ENCODE assay signal across 14 cellular contexts in genomic region chr11:134119094-134119493, GRCh38. TPM values are rescaled to one million over a fixed set of nuclear protein-coding genes. Genes with fewer than 3 reads are reported as not detected.
DNase-seq lines count a peak whose midpoint lies in the region; ATAC-seq and TF ChIP-seq lines count a peak whose summit lies in the region.
"Had no signal": no experiment of that assay in that cellular context is flagged by ENCODE, and none has a peak within 500 bp of the region (broad histone marks: within the 10 kb centered on the region; RNA-seq: fewer than 3 reads in every experiment).

No MANE protein-coding gene starts in this region.

- no peak for DNase-seq in natural killer cell treated with Interleukin-12 subunit alpha and Interleukin-12 subunit beta and Interleukin-15 and Interleukin-18, amount 100 ng/mL, for 72 hours (ENCODE audit: low spot score)
- DNase-seq in natural killer cell (no peak), dermis blood vessel endothelial cell (peak; percentile 43), vagina (ENCODE audit: extremely low spot score in 2 of 2) (no peak), immature natural killer cell (no peak), Karpas-422 (no peak), NCI-H146 treated with DMSO at 0.1 percent for 48 hours (lab: John Stamatoyannopoulos, UW; ENCODE audit: unreplicated experiment) (no peak)
- DNase-seq: activated CD4-positive, CD25-positive, alpha-beta regulatory T cell; activated T-cell treated with anti-CD3 and anti-CD28 coated beads, Interleukin-2, amount 50 U/mL, for 72 hours; naive thymus-derived CD8-positive, alpha-beta T cell; NCI-H1092; NCI-H524; SHP77 treated with DMSO at 0.1 percent for 48 hours had no signal

- H2AFZ ChIP-seq in Karpas-422 (ENCODE audit: low read length), result no peak overlapping the region

- no peaks in the 10 kb centered on the region for H3K9me2 ChIP-seq in Karpas-422 (replicated peaks; ENCODE audit: insufficient read depth, low read length)

- TF ChIP-seq CTCF in natural killer cell (IDR thresholded peaks at IDR 0.05), result no peak
- no peak for TF ChIP-seq CTCF in vagina (IDR thresholded peaks at IDR 0.05)

- peak; percentile 32 to 82 for ATAC-seq in natural killer cell treated with Interleukin-12 subunit alpha and Interleukin-12 subunit beta and Interleukin-15 and Interleukin-18, amount 100 ng/mL, for 72 hours
- no peak for ATAC-seq in natural killer cell
- ATAC-seq: naive thymus-derived CD8-positive, alpha-beta T cell had no signal

- H3K27me3 ChIP-seq in muscle layer of duodenum (ENCODE audit: low read depth, low read length), result peaks cover 3% of the 10 kb centered on the region
- H3K27me3 ChIP-seq in vagina, result no peaks in the 10 kb centered on the region
- no peaks in the 10 kb centered on the region for H3K27me3 ChIP-seq in Karpas-422 (ENCODE audit: low read length)

- no peak overlapping the region for H3K4me3 Mint-ChIP-seq in natural killer cell treated with Interleukin-12 subunit alpha and Interleukin-12 subunit beta and Interleukin-15 and Interleukin-18, amount 100 ng/mL, for 72 hours
- no peak overlapping the region for H3K4me3 Mint-ChIP-seq in natural killer cell
- H3K4me3 Mint-ChIP-seq in immature natural killer cell, result no peak overlapping the region
- H3K4me3 Mint-ChIP-seq: activated T-cell treated with anti-CD3 and anti-CD28 coated beads, Interleukin-2, amount 50 U/mL, for 72 hours had no signal

- H4K20me1 ChIP-seq in Karpas-422 (ENCODE audit: insufficient read depth, low read depth, low read length), result no peaks in the 10 kb centered on the region

- intact Hi-C loops in natural killer cell (cut with micrococcal nuclease) (no loop called here), vagina (cut with DNase I) (no loop called here)

- H3K79me2 ChIP-seq in Karpas-422 (ENCODE audit: low read length), result no peaks in the 10 kb centered on the region

- no peak overlapping the region for H3K27ac Mint-ChIP-seq in natural killer cell treated with Interleukin-12 subunit alpha and Interleukin-12 subunit beta and Interleukin-15 and Interleukin-18, amount 100 ng/mL, for 72 hours
- H3K27ac Mint-ChIP-seq in natural killer cell, result no peak overlapping the region
- no peak overlapping the region for H3K27ac Mint-ChIP-seq in immature natural killer cell
- H3K27ac Mint-ChIP-seq: activated T-cell treated with anti-CD3 and anti-CD28 coated beads, Interleukin-2, amount 50 U/mL, for 72 hours; naive thymus-derived CD8-positive, alpha-beta T cell had no signal

- H3K4me1 ChIP-seq in muscle layer of duodenum (ENCODE audit: control insufficient read depth in 1 of 2, insufficient read depth in 2 of 2, low read length in 2 of 2) (peaks cover 0 to 20% of the 10 kb centered on the region in 2 donors), vagina (peaks cover 20% of the 10 kb centered on the region), Karpas-422 (ENCODE audit: low read length) (no peaks in the 10 kb centered on the region)

- H3K9me3 Mint-ChIP-seq in natural killer cell treated with Interleukin-12 subunit alpha and Interleukin-12 subunit beta and Interleukin-15 and Interleukin-18, amount 100 ng/mL, for 72 hours, result no peaks in the 10 kb centered on the region
- H3K9me3 Mint-ChIP-seq in natural killer cell (no peaks in the 10 kb centered on the region), immature natural killer cell (no peaks in the 10 kb centered on the region)
- H3K9me3 Mint-ChIP-seq: activated T-cell treated with anti-CD3 and anti-CD28 coated beads, Interleukin-2, amount 50 U/mL, for 72 hours had no signal

- no peaks in the 10 kb centered on the region for H3K36me3 Mint-ChIP-seq in natural killer cell treated with Interleukin-12 subunit alpha and Interleukin-12 subunit beta and Interleukin-15 and Interleukin-18, amount 100 ng/mL, for 72 hours
- H3K36me3 Mint-ChIP-seq in natural killer cell (no peaks in the 10 kb centered on the region), immature natural killer cell (no peaks in the 10 kb centered on the region)

- H3K4me1 Mint-ChIP-seq in natural killer cell treated with Interleukin-12 subunit alpha and Interleukin-12 subunit beta and Interleukin-15 and Interleukin-18, amount 100 ng/mL, for 72 hours (ENCODE audit: low read depth in 2 of 2), result peaks cover 0 to 3% of the 10 kb centered on the region in 2 donors
- H3K4me1 Mint-ChIP-seq in natural killer cell, result no peaks in the 10 kb centered on the region
- no peaks in the 10 kb centered on the region for H3K4me1 Mint-ChIP-seq in immature natural killer cell

- no peak overlapping the region for H3K4me2 ChIP-seq in Karpas-422 (ENCODE audit: low read depth, low read length, poor library complexity, severe bottlenecking)

- peaks cover 29 to 37% of the 10 kb centered on the region in 2 donors for H3K27me3 Mint-ChIP-seq in natural killer cell treated with Interleukin-12 subunit alpha and Interleukin-12 subunit beta and Interleukin-15 and Interleukin-18, amount 100 ng/mL, for 72 hours
- H3K27me3 Mint-ChIP-seq in natural killer cell (ENCODE audit: low read depth in 2 of 2) (peaks cover 15 to 39% of the 10 kb centered on the region in 2 donors), immature natural killer cell (ENCODE audit: low read depth in 3 of 3) (peaks cover 4 to 15% (median 8%) of the 10 kb centered on the region in 3 donors)

- no peak for TF ChIP-seq POLR2A in vagina (IDR thresholded peaks at IDR 0.05)

- H3K9me3 ChIP-seq in muscle layer of duodenum (ENCODE audit: control insufficient read depth in 1 of 2, low read length in 2 of 2) (no peaks in the 10 kb centered on the region), vagina (no peaks in the 10 kb centered on the region), Karpas-422 (ENCODE audit: low read length) (no peaks in the 10 kb centered on the region)

- H3K4me3 ChIP-seq in muscle layer of duodenum (ENCODE audit: low read depth in 1 of 2, low read length in 2 of 2) (peak overlapping the region in 1 of 2 donors; percentile 14), vagina (no peak overlapping the region), Karpas-422 (ENCODE audit: low read length) (no peak overlapping the region)

- peaks cover 0 to 5% of the 10 kb centered on the region in 2 donors for H3K36me3 ChIP-seq in muscle layer of duodenum (ENCODE audit: control insufficient read depth in 1 of 2, insufficient read depth in 2 of 2, low read length in 2 of 2)
- H3K36me3 ChIP-seq in vagina, result no peaks in the 10 kb centered on the region
- H3K36me3 ChIP-seq in Karpas-422 (ENCODE audit: insufficient read depth, low read length), result no peaks in the 10 kb centered on the region

- no peak overlapping the region for H3K9ac ChIP-seq in Karpas-422 (ENCODE audit: low read length)

- H3K27ac ChIP-seq in muscle layer of duodenum (ENCODE audit: low read length), result peak overlapping the region; percentile 88
- peak overlapping the region; percentile 81 for H3K27ac ChIP-seq in vagina
- H3K27ac ChIP-seq in Karpas-422 (ENCODE audit: low read length), result no peak overlapping the region

RNA-seq across cellular contexts. Expression of gene JAM3, which starts 50.2 kb away (rescaled TPM):
- 1 to 10 TPM; 2.9 to 5.7 TPM for total RNA-seq in natural killer cell treated with Interleukin-12 subunit alpha and Interleukin-12 subunit beta and Interleukin-15 and Interleukin-18, amount 100 ng/mL, for 72 hours
- 1 to 10 TPM; 2.1 to 3.8 (median 2.4) TPM for total RNA-seq in natural killer cell
- total RNA-seq in dermis blood vessel endothelial cell, result 14.4 and 49.5 TPM in 2 replicates
- 31.7 TPM for total RNA-seq in vagina
- polyA plus RNA-seq in immature natural killer cell, result 1 to 10 TPM in 2 of 3 donors, not detected in 1; 1.6 to 1.9 TPM
- 0.65 and 4.8 TPM in 2 replicates for total RNA-seq in Karpas-422 (2014; rRNA removed; shearing (Covaris generic); ENCODE audit: low replicate concordance)

Comparison
In these comparisons a context has a peak if more than half of its experiments do, and no peak if none do; other contexts are left out.
1. ATAC-seq: peak in natural killer cell treated with Interleukin-12 subunit alpha and Interleukin-12 subunit beta and Interleukin-15 and Interleukin-18, amount 100 ng/mL, for 72 hours (2 of 2); none in natural killer cell (0 of 3).